Comparison of ENCODE assay signal across 8 cellular contexts in the genomic region with DNA sequence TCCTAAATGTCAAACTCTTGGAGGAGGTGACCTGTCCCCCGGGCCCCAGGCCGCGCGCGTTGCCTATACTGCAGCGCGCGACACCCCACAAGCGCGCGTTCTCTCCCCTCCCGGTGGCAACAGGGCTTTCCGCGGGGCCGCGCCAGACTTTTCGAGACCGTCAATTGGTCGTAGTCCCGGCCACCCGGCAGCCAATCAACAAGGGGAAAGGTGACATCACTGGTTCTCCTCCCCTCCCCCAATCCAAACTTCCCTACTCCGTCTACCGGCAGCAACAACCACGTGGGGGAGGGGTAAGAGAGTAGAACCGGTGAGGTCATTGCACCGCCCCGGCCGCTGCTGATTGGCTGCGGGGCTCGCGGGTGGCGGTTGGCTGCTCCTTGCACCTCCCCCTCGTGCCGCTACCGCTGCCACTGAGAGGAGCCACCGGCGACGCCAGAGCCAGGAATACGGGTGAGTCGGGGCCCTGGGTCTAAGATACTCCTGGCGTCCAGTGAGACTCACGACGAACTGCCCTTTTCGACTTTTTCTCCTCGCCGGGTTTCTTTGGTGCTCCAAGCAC. TPM values are rescaled to one million over a fixed set of nuclear protein-coding genes. Genes with fewer than 3 reads are reported as not detected.
DNase-seq lines count a peak whose midpoint lies in the region; ATAC-seq and TF ChIP-seq lines count a peak whose summit lies in the region.

No MANE protein-coding gene starts in this region.

- DNase-seq in GM06990 (ENCODE audit: extremely low read depth, insufficient read length) (peak; percentile 99), HFFc6 (peak; percentile 99), NAMALWA (ENCODE audit: low spot score) (peak; percentile 99), SJSA1 (ENCODE audit: low read depth in 1 of 2, low spot score in 2 of 2) (peak; percentile 100), glutamatergic neuron (peak; percentile 95), omental fat pad (ENCODE audit: low spot score) (peak; percentile 88), testis (peak; percentile 100)
- peak; percentile 99 for DNase-seq in activated naive CD4-positive, alpha-beta T cell treated with anti-CD3 and anti-CD28 coated beads, Interleukin-2, amount 10 ng/mL, durations not matched to agents 7 days and 5 days

- H3K9me3 Mint-ChIP-seq in HFFc6: no peaks in the 10 kb centered on the region
- no peaks in the 10 kb centered on the region for H3K9me3 Mint-ChIP-seq in activated naive CD4-positive, alpha-beta T cell treated with anti-CD3 and anti-CD28 coated beads, Interleukin-2, amount 10 ng/mL, durations not matched to agents 7 days and 5 days
- no peaks in the 10 kb centered on the region for H3K9me3 Mint-ChIP-seq in glutamatergic neuron (ENCODE audit: unreplicated experiment)

- H3K27ac ChIP-seq in SJSA1 (peak overlapping the region; percentile 99), testis (peak overlapping the region; percentile 98)

- H3K4me1 ChIP-seq in SJSA1 (replicated peaks) (peaks cover 22% of the 10 kb centered on the region), testis (peaks cover 19% of the 10 kb centered on the region)

- ATAC-seq in omental fat pad (ENCODE audit: low FRiP score): peak; percentile 85

- CTCF ChIA-PET in activated naive CD4-positive, alpha-beta T cell treated with anti-CD3 and anti-CD28 coated beads, Interleukin-2, amount 10 ng/mL, durations not matched to agents 7 days and 5 days (lab: Charles Lee): interaction anchor here (0.6 kb wide), 1 partner anchor 88 kb away, joined by 3 read pairs; no protein-coding TSS in a partner anchor

- H3K4me3 Mint-ChIP-seq in HFFc6 (no peak overlapping the region), glutamatergic neuron (ENCODE audit: unreplicated experiment) (no peak overlapping the region)
- no peak overlapping the region for H3K4me3 Mint-ChIP-seq in activated naive CD4-positive, alpha-beta T cell treated with anti-CD3 and anti-CD28 coated beads, Interleukin-2, amount 10 ng/mL, durations not matched to agents 7 days and 5 days

- H3K4me1 Mint-ChIP-seq in HFFc6 (ENCODE audit: low read depth) (peaks cover 22% of the 10 kb centered on the region), glutamatergic neuron (ENCODE audit: low read depth, unreplicated experiment) (peaks cover 17% of the 10 kb centered on the region)
- H3K4me1 Mint-ChIP-seq in activated naive CD4-positive, alpha-beta T cell treated with anti-CD3 and anti-CD28 coated beads, Interleukin-2, amount 10 ng/mL, durations not matched to agents 7 days and 5 days: peaks cover 31% of the 10 kb centered on the region

- intact Hi-C loops in testis (cut with DNase I; ENCODE audit: low total_unique reads): no loop called here

- TF ChIP-seq CTCF in GM06990 (IDR thresholded peaks at IDR 0.05; ENCODE audit: insufficient read depth, low read length, poor library complexity, severe bottlenecking) (no peak), HFFc6 (IDR thresholded peaks at IDR 0.05) (no peak), glutamatergic neuron (IDR thresholded peaks at IDR 0.05; ENCODE audit: partially characterized antibody, unreplicated experiment) (no peak), omental fat pad (IDR thresholded peaks at IDR 0.05) (no peak), testis (IDR thresholded peaks at IDR 0.05) (no peak)

- WGBS in testis, 2 donors: 0 to 1% methylated on average over 25 to 46 of the region's 46 CpGs

- TF ChIP-seq POLR2A in testis (IDR thresholded peaks at IDR 0.05): peak; percentile 90

- no peak overlapping the region for H3K27ac Mint-ChIP-seq in HFFc6
- no peak overlapping the region for H3K27ac Mint-ChIP-seq in activated naive CD4-positive, alpha-beta T cell treated with anti-CD3 and anti-CD28 coated beads, Interleukin-2, amount 10 ng/mL, durations not matched to agents 7 days and 5 days
- no peak overlapping the region for H3K27ac Mint-ChIP-seq in glutamatergic neuron (ENCODE audit: unreplicated experiment)

- H3K4me3 ChIP-seq in GM06990 (replicated peaks; ENCODE audit: low read depth, low read length) (peak overlapping the region; percentile 77), SJSA1 (peak overlapping the region; percentile 72), testis (peak overlapping the region; percentile 68 to 77)

- H3K27me3 ChIP-seq in GM06990 (replicated peaks; ENCODE audit: control insufficient read depth, insufficient read depth, low read length) (no peaks in the 10 kb centered on the region), SJSA1 (replicated peaks) (no peaks in the 10 kb centered on the region), testis (no peaks in the 10 kb centered on the region)

- H3K27me3 Mint-ChIP-seq in HFFc6 (ENCODE audit: insufficient read depth): peaks cover 5% of the 10 kb centered on the region
- H3K27me3 Mint-ChIP-seq in activated naive CD4-positive, alpha-beta T cell treated with anti-CD3 and anti-CD28 coated beads, Interleukin-2, amount 10 ng/mL, durations not matched to agents 7 days and 5 days: no peaks in the 10 kb centered on the region
- peaks cover 4% of the 10 kb centered on the region for H3K27me3 Mint-ChIP-seq in glutamatergic neuron (ENCODE audit: unreplicated experiment)

- H3K9me3 ChIP-seq in SJSA1 (replicated peaks): no peaks in the 10 kb centered on the region
- H3K9me3 ChIP-seq in testis: no peaks in the 10 kb centered on the region

- H3K36me3 Mint-ChIP-seq in HFFc6 (ENCODE audit: low read depth) (peaks cover 6% of the 10 kb centered on the region; the same call in 1 of the 2 replicates), glutamatergic neuron (ENCODE audit: unreplicated experiment) (no peaks in the 10 kb centered on the region)
- H3K36me3 Mint-ChIP-seq in activated naive CD4-positive, alpha-beta T cell treated with anti-CD3 and anti-CD28 coated beads, Interleukin-2, amount 10 ng/mL, durations not matched to agents 7 days and 5 days: peaks cover 11% of the 10 kb centered on the region

- H3K36me3 ChIP-seq in GM06990 (ENCODE audit: control insufficient read depth, insufficient read depth, low read length): peaks cover 11% of the 10 kb centered on the region
- peaks cover 22% of the 10 kb centered on the region for H3K36me3 ChIP-seq in SJSA1
- no peaks in the 10 kb centered on the region for H3K36me3 ChIP-seq in testis (ENCODE audit: low read depth, missing control alignments)

RNA-seq across cellular contexts. Expression of a gene that starts 0.8 kb away (rescaled TPM):
- 10 to 100 TPM; 67.6 to 75.4 (median 73.7) TPM for total RNA-seq in HFFc6 (2021; fragmentation: NEBNext Ultra II Directional; extraction: Animal tissue kit (Norgen Biotek cat#: 25700))
- 13.0 and 21.5 TPM in 2 replicates for total RNA-seq in SJSA1 (2014; rRNA removed; shearing (Covaris generic))
- total RNA-seq in glutamatergic neuron (ENCODE audit: unreplicated experiment): 150 TPM
- 10 to 100 TPM; 15.7 to 26.3 (median 21.0) TPM for total RNA-seq in omental fat pad
- total RNA-seq in testis: 100 to 1,000 TPM; 163 to 181 TPM
- 95.6 TPM for polyA plus RNA-seq in testis (ENCODE audit: insufficient read depth, low read depth, low replicate concordance)

RNA-seq across cellular contexts. Expression of a gene that starts 13.3 kb away (rescaled TPM):
- 10 to 100 TPM; 74.7 to 87.8 (median 78.8) TPM for total RNA-seq in HFFc6 (2021; fragmentation: NEBNext Ultra II Directional; extraction: Animal tissue kit (Norgen Biotek cat#: 25700))
- total RNA-seq in SJSA1 (2014; rRNA removed; shearing (Covaris generic)): 11.0 and 32.6 TPM in 2 replicates
- 28.0 TPM for total RNA-seq in glutamatergic neuron (ENCODE audit: unreplicated experiment)
- 10 to 100 TPM; 21.2 to 52.8 (median 34.8) TPM for total RNA-seq in omental fat pad
- 100 to 1,000 TPM in 1 of 2 donors, 10 to 100 TPM in 1; 85.4 to 120 TPM for total RNA-seq in testis
- polyA plus RNA-seq in testis (ENCODE audit: insufficient read depth, low read depth, low replicate concordance): 59.6 TPM

RNA-seq across cellular contexts. Expression of a gene that starts 25.8 kb away (rescaled TPM):
- total RNA-seq in HFFc6 (2021; fragmentation: NEBNext Ultra II Directional; extraction: Animal tissue kit (Norgen Biotek cat#: 25700)): 10 to 100 TPM; 36.3 to 45.5 (median 43.1) TPM
- 23.2 and 26.7 TPM in 2 replicates for total RNA-seq in SJSA1 (2014; rRNA removed; shearing (Covaris generic))
- total RNA-seq in glutamatergic neuron (ENCODE audit: unreplicated experiment) (83.2 TPM), omental fat pad (10 to 100 TPM; 16.9 to 32.3 (median 20.0) TPM), testis (10 to 100 TPM; 54.3 to 64.3 TPM)
- polyA plus RNA-seq in testis (ENCODE audit: insufficient read depth, low read depth, low replicate concordance): 98.1 TPM

RNA-seq across cellular contexts. Expression of a gene that starts 33.7 kb away (rescaled TPM):
- 1 to 10 TPM in 1 of 6 experiments, under 1 TPM in 5; 0.67 to 2.0 (median 0.86) TPM for total RNA-seq in HFFc6 (2021; fragmentation: NEBNext Ultra II Directional; extraction: Animal tissue kit (Norgen Biotek cat#: 25700))
- total RNA-seq in SJSA1 (2014; rRNA removed; shearing (Covaris generic)): 0.55 and 2.5 TPM in 2 replicates
- total RNA-seq in glutamatergic neuron (ENCODE audit: unreplicated experiment): 1.6 TPM
- under 1 TPM in 3 of 4 donors, not detected in 1; 0.31 to 0.93 (median 0.72) TPM for total RNA-seq in omental fat pad
- total RNA-seq in testis: 10 to 100 TPM; 16.8 to 18.3 TPM
- 37.4 TPM for polyA plus RNA-seq in testis (ENCODE audit: insufficient read depth, low read depth, low replicate concordance)

RNA-seq across cellular contexts. Expression of a gene that starts 34.2 kb away (rescaled TPM):
- 10 to 100 TPM; 32.3 to 43.5 (median 40.7) TPM for total RNA-seq in HFFc6 (2021; fragmentation: NEBNext Ultra II Directional; extraction: Animal tissue kit (Norgen Biotek cat#: 25700))
- 17.9 and 23.0 TPM in 2 replicates for total RNA-seq in SJSA1 (2014; rRNA removed; shearing (Covaris generic))
- total RNA-seq in glutamatergic neuron (ENCODE audit: unreplicated experiment): 199 TPM
- total RNA-seq in omental fat pad: 10 to 100 TPM in 2 of 4 donors, 1 to 10 TPM in 2; 2.7 to 14.1 (median 8.6) TPM
- 10 to 100 TPM; 50.7 to 66.7 TPM for total RNA-seq in testis
- 45.1 TPM for polyA plus RNA-seq in testis (ENCODE audit: insufficient read depth, low read depth, low replicate concordance)

Comparison
In these comparisons a context has a peak if more than half of its experiments do, and no peak if none do; other contexts are left out.
1. Peak in every context shown above with its lines: DNase-seq, ATAC-seq, H3K4me3 ChIP-seq and H3K27ac ChIP-seq.